ENCODE assay signal across 28 cellular contexts in genomic region chr2:46338674-46339073, GRCh38. TPM values are rescaled to one million over a fixed set of nuclear protein-coding genes. Genes with fewer than 3 reads are reported as not detected.
DNase-seq lines count a peak whose midpoint lies in the region; ATAC-seq, FAIRE-seq and TF ChIP-seq lines count a peak whose summit lies in the region.
"Had no signal": no experiment of that assay in that cellular context is flagged by ENCODE, and none has a peak within 500 bp of the region (broad histone marks: within the 10 kb centered on the region; RNA-seq: fewer than 3 reads in every experiment).

No MANE protein-coding gene starts in this region.

- WGBS in A549 (ENCODE audit: missing lambda C conversion rate) = 77% methylated on average over 4 of the region's 4 CpGs
- 57 to 64% methylated on average over 4 of the region's 4 CpGs for WGBS in testis, 2 donors

- H3K4me3 ChIP-seq in A549 = no peak overlapping the region
- H3K4me3 ChIP-seq in parathyroid adenoma (ENCODE audit: low read depth, low read length) = no peak overlapping the region
- no peak overlapping the region for H3K4me3 ChIP-seq in testis
- H3K4me3 ChIP-seq: breast epithelium, HAP-1, left lung had no signal

- peak overlapping the region; percentile 92; the same call in 1 of the 3 replicates for H3K4me2 ChIP-seq in A549
- peak overlapping the region; percentile 43 for H3K4me2 ChIP-seq in parathyroid adenoma (ENCODE audit: low read length)

- peaks cover 91% of the 10 kb centered on the region for H3K4me1 ChIP-seq in A549
- peaks cover 99% of the 10 kb centered on the region for H3K4me1 ChIP-seq in parathyroid adenoma
- peaks cover 64% of the 10 kb centered on the region for H3K4me1 ChIP-seq in testis
- H3K4me1 ChIP-seq: HAP-1 had no signal

- no peak for FAIRE-seq in A549 (lab: Jason Lieb, UNC)
- FAIRE-seq: endothelial cell of umbilical vein, GM12891 had no signal

- H3K9me3 ChIP-seq in A549 = no peaks in the 10 kb centered on the region
- no peaks in the 10 kb centered on the region for H3K9me3 ChIP-seq in parathyroid adenoma (ENCODE audit: control insufficient read depth, low read length)
- H3K9me3 ChIP-seq in testis = no peaks in the 10 kb centered on the region
- H3K9me3 ChIP-seq: breast epithelium, HAP-1, left lung, neutrophil had no signal

- TF ChIP-seq CTCF in A549 (IDR thresholded peaks at IDR 0.05) = no peak
- no peak for TF ChIP-seq CTCF in parathyroid adenoma (IDR thresholded peaks at IDR 0.05)
- no peak for TF ChIP-seq CTCF in testis (IDR thresholded peaks at IDR 0.05)

- CTCF ChIA-PET in A549 (lab: Yijun Ruan, JAX) = interaction anchor here (0.9 to 2.8 kb wide), 10 partner anchors 15 to 122 kb away, joined by 3 to 17 read pairs (median 5); no protein-coding TSS in a partner anchor

- no peak overlapping the region for H3K9ac ChIP-seq in parathyroid adenoma

- H2AFZ ChIP-seq in parathyroid adenoma = no peak overlapping the region

- no peak for TF ChIP-seq POLR2A in A549 (IDR thresholded peaks at IDR 0.05; ENCODE audit: low read length)
- TF ChIP-seq POLR2A in erythroblast (IDR thresholded peaks at IDR 0.05; ENCODE audit: low read length) = no peak
- no peak for TF ChIP-seq POLR2A in testis (IDR thresholded peaks at IDR 0.05)

- peak overlapping the region in 1 of 2 experiments; percentile 88; a peak in 4 of 6 replicates for H3K27ac ChIP-seq in A549
- H3K27ac ChIP-seq in parathyroid adenoma = peak overlapping the region; percentile 71
- no peak overlapping the region for H3K27ac ChIP-seq in testis
- H3K27ac ChIP-seq: HL-60, neutrophil had no signal

- DNase-seq in A549 (ENCODE audit: low read depth in 1 of 2, low spot score in 1 of 2) (no peak), RPMI8226 (peak; percentile 65), erythroblast (lab: John Stamatoyannopoulos, UW) (peak; percentile 10 to 45), RKO (ENCODE audit: low spot score) (no peak), NCI-H524 treated with DMSO at 0.1 percent for 48 hours (lab: John Stamatoyannopoulos, UW) (no peak), testis (no peak), globus pallidus (ENCODE audit: low spot score) (no peak)
- DNase-seq: ACHN; activated CD4-positive, alpha-beta T cell treated with anti-CD3 and anti-CD28 coated beads, Interleukin-2, amount 10 ng/mL, durations not matched to agents 7 days and 5 days; activated effector memory CD4-positive, alpha-beta T cell treated with Interleukin-2 at 50 U/mL for 16 hours; activated T-cell treated with anti-CD3 and anti-CD28 coated beads, Interleukin-2, amount 50 U/mL, for 1 hour; amygdala; COR-L47; Karpas-422; left lung; NCI-H1417; NCI-H2081; NCI-H2227 treated with DMSO at 0.1 percent for 48 hours; NCI-H69; stimulated activated naive B cell treated with anti-CD40 and anti-IgM and Interleukin-4, amounts not matched to agents 10 μg/mL and 1 μg/mL and 100 μg/mL, for 72 hours had no signal

- H3K27me3 ChIP-seq in parathyroid adenoma (ENCODE audit: control insufficient read depth, insufficient read depth, low read length) = no peaks in the 10 kb centered on the region
- H3K27me3 ChIP-seq in testis = no peaks in the 10 kb centered on the region
- H3K27me3 ChIP-seq: breast epithelium, left lung had no signal

- no peak for TF ChIP-seq RAD21 in A549 (conservative IDR thresholded peaks at IDR 0.05 in 1 of 2, IDR thresholded peaks at IDR 0.05 in 1 of 2)

- intact Hi-C loops in testis (cut with DNase I; ENCODE audit: low total_unique reads) = no loop called here

- TF ChIP-seq EP300 in A549 (IDR thresholded peaks at IDR 0.05) = no peak

- POLR2A ChIA-PET in A549 (lab: Yijun Ruan, JAX) = no interaction called here

- H3K36me3 ChIP-seq in parathyroid adenoma (ENCODE audit: control insufficient read depth, insufficient read depth, low read length) (no peaks in the 10 kb centered on the region), testis (ENCODE audit: low read depth, missing control alignments) (no peaks in the 10 kb centered on the region)
- H3K36me3 ChIP-seq: breast epithelium, HAP-1, left lung, neutrophil had no signal

- H3K79me2 ChIP-seq in parathyroid adenoma = peaks cover 34% of the 10 kb centered on the region

- ATAC-seq in A549 = no peak
- ATAC-seq: activated naive CD4-positive, alpha-beta T cell treated with anti-CD3 and anti-CD28 coated beads, Interleukin-2, amount 50 U/mL, for 72 hours; left lung; stimulated activated naive B cell treated with anti-CD40 and anti-IgM and Interleukin-4, amounts not matched to agents 10 μg/mL and 1 μg/mL and 100 μg/mL, for 72 hours had no signal

TF ChIP-seq in A549, 52 proteins besides CTCF, POLR2A, EP300 and RAD21:
- TF ChIP-seq USF2 (IDR thresholded peaks at IDR 0.05) = no peak
- peak; percentile 93 for TF ChIP-seq MAFK (IDR thresholded peaks at IDR 0.05; ENCODE audit: partially characterized antibody)
- no peak for TF ChIP-seq KDM5A (IDR thresholded peaks at IDR 0.05)
- TF ChIP-seq POLR2AphosphoS2 (conservative IDR thresholded peaks at IDR 0.05; ENCODE audit: low read length) = no peak
TF ChIP-seq in A549: peak in this region for 1.

RNA-seq across cellular contexts. Expression of gene EPAS1, which starts 41.5 kb away (rescaled TPM):
- polyA plus RNA-seq in A549 (2011; rRNA removed) (143 and 150 TPM in 2 replicates), A549 (2017; fragmentation: RNase III; extraction: RNeasy Plus Mini Kit Qiagen cat#74134 plus additional on column Dnase treatment) (111 to 128 TPM (median 122 TPM) in 3 replicates), testis (ENCODE audit: insufficient read depth, low read depth, low replicate concordance) (93.9 TPM)
- 60.3 and 78.5 TPM in 2 replicates for polyA plus RNA-seq in A549 (2012; cell fraction: cytosol; rRNA removed)
- 106 and 115 TPM in 2 replicates for polyA plus RNA-seq in A549 (2012; cell fraction: nucleus; rRNA removed)
- polyA minus RNA-seq in A549 (2011; rRNA and poly(A)+ RNA removed) = 174 and 229 TPM in 2 replicates
- total RNA-seq in testis = 100 to 1,000 TPM; 142 to 158 TPM

Comparison
In these comparisons a context has a peak if more than half of its experiments do, and no peak if none do; other contexts are left out.
1. DNase-seq: peak in RPMI8226 (single experiment) and erythroblast (2 of 2); none in A549 (0 of 2), RKO (single experiment), NCI-H524 treated with DMSO at 0.1 percent for 48 hours (single experiment), testis (single experiment) and globus pallidus (single experiment).